In genomic region chrX:135556055-135556454, GRCh38 we compare ENCODE assay signal across 16 cellular contexts. TPM values are rescaled to one million over a fixed set of nuclear protein-coding genes. Genes with fewer than 3 reads are reported as not detected.
A peak's percentile ranks its signal among the peaks of the same experiment; 100 is the strongest.
DNase-seq lines count a peak whose midpoint lies in the region; ATAC-seq and TF ChIP-seq lines count a peak whose summit lies in the region.
"Had no signal": no experiment of that assay in that cellular context is flagged by ENCODE, and none has a peak within 500 bp of the region (broad histone marks: within the 10 kb centered on the region; RNA-seq: fewer than 3 reads in every experiment).

No MANE protein-coding gene starts in this region.

- H4K20me1 ChIP-seq in SU-DHL-6 (ENCODE audit: low read depth, low read length): no peaks in the 10 kb centered on the region

- H3K9me3 ChIP-seq in SU-DHL-6 (ENCODE audit: insufficient read depth, low read length): no peaks in the 10 kb centered on the region
- H3K9me3 ChIP-seq: ascending aorta, left ventricle myocardium inferior, upper lobe of left lung had no signal

- TF ChIP-seq CTCF in SU-DHL-6 (IDR thresholded peaks at IDR 0.05; ENCODE audit: insufficient read depth, low read length, poor library complexity, severe bottlenecking): no peak

- peaks cover 0 to 7% (median 0%) of the 10 kb centered on the region in 4 donors for H3K4me1 Mint-ChIP-seq in naive thymus-derived CD8-positive, alpha-beta T cell
- H3K4me1 Mint-ChIP-seq: nephron had no signal

- H3K27ac Mint-ChIP-seq in naive thymus-derived CD8-positive, alpha-beta T cell: peak overlapping the region in 1 of 10 donors; percentile 44
- H3K27ac Mint-ChIP-seq: nephron had no signal

- H2AFZ ChIP-seq in SU-DHL-6 (ENCODE audit: low read depth, low read length, severe bottlenecking): peak overlapping the region; percentile 64

- no peaks in the 10 kb centered on the region for H3K27me3 Mint-ChIP-seq in naive thymus-derived CD8-positive, alpha-beta T cell

- peak overlapping the region; percentile 79 for H3K27ac ChIP-seq in SU-DHL-6 (ENCODE audit: low read depth, low read length)
- H3K27ac ChIP-seq: ascending aorta, left ventricle myocardium inferior, upper lobe of left lung had no signal

- peak overlapping the region; percentile 48 for H3K4me2 ChIP-seq in SU-DHL-6 (ENCODE audit: low read depth, low read length, poor library complexity, severe bottlenecking)

- POLR2A ChIA-PET in naive thymus-derived CD8-positive, alpha-beta T cell (lab: Charles Lee): no interaction called here

- H3K9me3 Mint-ChIP-seq in naive thymus-derived CD8-positive, alpha-beta T cell: no peaks in the 10 kb centered on the region
- H3K9me3 Mint-ChIP-seq: nephron had no signal

- peaks cover 7% of the 10 kb centered on the region; the same call in 1 of the 2 replicates for H3F3A ChIP-seq in SU-DHL-6 (ENCODE audit: insufficient read depth)

- ATAC-seq in GM18505 (IDR thresholded peaks at IDR 0.05; ENCODE audit: unreplicated experiment) (peak; percentile 71), GM21423 (IDR thresholded peaks at IDR 0.05; ENCODE audit: unreplicated experiment) (peak; percentile 59), HG03565 (IDR thresholded peaks at IDR 0.05; ENCODE audit: unreplicated experiment) (peak; percentile 48)
- ATAC-seq in naive thymus-derived CD8-positive, alpha-beta T cell: no peak
- ATAC-seq: Panc1 had no signal

- H3K79me2 ChIP-seq in SU-DHL-6 (ENCODE audit: insufficient read depth, low read length): no peaks in the 10 kb centered on the region

- no peak for TF ChIP-seq POLR2A in GM18505 (IDR thresholded peaks at IDR 0.05; ENCODE audit: borderline replicate concordance, extremely low read depth, insufficient read depth, insufficient read length)

- no peaks in the 10 kb centered on the region for H3K9me2 ChIP-seq in SU-DHL-6 (replicated peaks; ENCODE audit: insufficient read depth, low read length)

- no peaks in the 10 kb centered on the region for H3K27me3 ChIP-seq in SU-DHL-6 (ENCODE audit: low read length)
- H3K27me3 ChIP-seq: ascending aorta, upper lobe of left lung had no signal

- H3K9ac ChIP-seq in SU-DHL-6 (ENCODE audit: low read length): peak overlapping the region; percentile 28

- peaks cover 0 to 64% (median 18%) of the 10 kb centered on the region in 3 donors for H3K36me3 Mint-ChIP-seq in naive thymus-derived CD8-positive, alpha-beta T cell

- no peak overlapping the region for H3K4me3 Mint-ChIP-seq in naive thymus-derived CD8-positive, alpha-beta T cell
- H3K4me3 Mint-ChIP-seq: nephron had no signal

- no peak overlapping the region for H3K4me3 ChIP-seq in SU-DHL-6 (ENCODE audit: insufficient read depth, low read length, poor library complexity, severe bottlenecking)
- H3K4me3 ChIP-seq: ascending aorta, left ventricle myocardium inferior, upper lobe of left lung had no signal

- DNase-seq in SW 1271 (lab: John Stamatoyannopoulos, UW) (no peak), medulla oblongata (ENCODE audit: extremely low spot score) (no peak)
- no peak for DNase-seq in naive thymus-derived CD8-positive, alpha-beta T cell
- no peak for DNase-seq in stimulated activated CD4-positive, alpha-beta T cell treated with anti-CD3 and anti-CD28 coated beads, Interleukin-1b, Interleukin-23, amount 100 ng/mL, for 48 hours
- DNase-seq: activated CD4-positive, alpha-beta T cell treated with anti-CD3 and anti-CD28 coated beads, Interleukin-2, amount 50 U/mL, for 4 hours; left ventricle myocardium inferior; retina; stimulated activated CD4-positive, alpha-beta T cell treated with anti-CD3 and anti-CD28 coated beads, Interleukin-2, amount 100 ng/mL, for 48 hours; upper lobe of left lung had no signal

- H3K36me3 ChIP-seq in SU-DHL-6 (ENCODE audit: low read length): peaks cover 8% of the 10 kb centered on the region
- H3K36me3 ChIP-seq: left ventricle myocardium inferior, upper lobe of left lung had no signal

RNA-seq across cellular contexts. Expression of gene INTS6L, which starts 35.6 kb away (rescaled TPM):
- total RNA-seq in naive thymus-derived CD8-positive, alpha-beta T cell: 10 to 100 TPM; 38.6 to 42.3 TPM
- polyA plus RNA-seq in naive thymus-derived CD8-positive, alpha-beta T cell: 1 to 10 TPM; 4.1 to 7.4 (median 6.5) TPM

Comparison
In these comparisons a context has a peak if more than half of its experiments do, and no peak if none do; other contexts are left out.
1. ATAC-seq: peak in GM18505 (single experiment), GM21423 (single experiment) and HG03565 (single experiment); none in naive thymus-derived CD8-positive, alpha-beta T cell (0 of 2).